Comparison of ENCODE assay signal across 8 cellular contexts in the genomic region with DNA sequence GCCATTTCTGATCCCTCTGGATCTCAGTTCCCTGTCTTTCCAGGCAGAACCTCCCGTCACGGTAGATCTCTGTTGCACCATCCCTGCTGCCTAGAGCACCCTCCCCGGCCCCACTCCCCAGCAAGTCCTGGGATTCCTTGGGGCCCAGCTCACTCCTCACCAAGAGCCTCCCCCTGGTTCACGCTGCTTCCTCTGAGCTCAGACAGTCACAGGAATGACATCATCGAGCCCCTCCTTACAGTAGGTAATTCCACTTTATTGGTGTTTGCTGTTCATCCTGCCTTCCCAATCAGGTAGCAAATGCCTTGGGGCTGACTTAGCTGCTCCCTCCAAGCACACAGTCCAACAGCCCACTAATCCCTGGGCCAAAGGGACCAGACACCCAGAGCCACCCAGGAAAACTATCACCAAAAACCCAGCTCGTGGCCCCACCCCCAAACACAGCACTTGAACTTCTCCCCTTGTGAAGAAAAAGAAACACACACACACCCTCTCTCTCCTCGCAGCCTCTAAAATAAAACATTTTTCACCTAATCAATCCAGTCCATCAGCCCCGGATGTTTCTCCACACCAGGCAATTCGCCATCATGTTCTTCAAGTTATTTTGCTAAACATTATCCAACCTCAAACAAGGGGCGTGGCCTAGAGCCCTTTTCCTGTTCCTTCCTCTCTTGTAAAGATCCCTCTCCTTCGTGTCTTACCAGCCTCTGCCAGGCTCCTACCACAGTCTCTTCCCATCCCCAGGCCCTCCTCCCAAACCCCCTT. TPM values are rescaled to one million over a fixed set of nuclear protein-coding genes. Genes with fewer than 3 reads are reported as not detected.
DNase-seq lines count a peak whose midpoint lies in the region; ATAC-seq and TF ChIP-seq lines count a peak whose summit lies in the region.

No MANE protein-coding gene starts in this region.

- no peak for ATAC-seq in HG03442 (IDR thresholded peaks at IDR 0.05; ENCODE audit: unreplicated experiment)
- no peak for ATAC-seq in HG02840 (IDR thresholded peaks at IDR 0.05; ENCODE audit: low FRiP score, unreplicated experiment)
- ATAC-seq in HG02798 (IDR thresholded peaks at IDR 0.05; ENCODE audit: poor library complexity, unreplicated experiment): no peak

- H4K20me1 ChIP-seq in OCI-LY1 (ENCODE audit: insufficient read depth, low read length): no peaks in the 10 kb centered on the region

- H3K9me3 ChIP-seq in OCI-LY1 (ENCODE audit: low read length): no peaks in the 10 kb centered on the region
- H3K9me3 ChIP-seq in parathyroid adenoma (ENCODE audit: control insufficient read depth, low read length): no peaks in the 10 kb centered on the region

- DNase-seq in Caki2 (ENCODE audit: low read depth): peak; percentile 59
- no peak for DNase-seq in epithelial cell of prostate (ENCODE audit: low read depth, low spot score)
- no peak for DNase-seq in dermis blood vessel endothelial cell

- H3K27ac ChIP-seq in OCI-LY1 (ENCODE audit: low read depth, low read length, poor library complexity, severe bottlenecking) (no peak overlapping the region), epithelial cell of prostate (peak overlapping the region; percentile 84), parathyroid adenoma (peak overlapping the region; percentile 16)

- H3K9ac ChIP-seq in OCI-LY1 (ENCODE audit: low read length): peak overlapping the region; percentile 19; the same call in 1 of the 2 replicates
- no peak overlapping the region for H3K9ac ChIP-seq in parathyroid adenoma

- H3K27me3 ChIP-seq in OCI-LY1 (ENCODE audit: insufficient read depth, low read length): no peaks in the 10 kb centered on the region
- no peaks in the 10 kb centered on the region for H3K27me3 ChIP-seq in parathyroid adenoma (ENCODE audit: control insufficient read depth, insufficient read depth, low read length)

- peaks cover 30% of the 10 kb centered on the region for H3K79me2 ChIP-seq in OCI-LY1 (ENCODE audit: insufficient read depth, low read length)
- peaks cover 66% of the 10 kb centered on the region for H3K79me2 ChIP-seq in parathyroid adenoma

- H3K9me2 ChIP-seq in OCI-LY1 (ENCODE audit: low read depth, low read length): no peaks in the 10 kb centered on the region

- H3K4me1 ChIP-seq in OCI-LY1 (ENCODE audit: insufficient read depth, low read length, severe bottlenecking) (peaks cover 30% of the 10 kb centered on the region), parathyroid adenoma (peaks cover 23% of the 10 kb centered on the region)

- TF ChIP-seq CTCF in OCI-LY1 (IDR thresholded peaks at IDR 0.05; ENCODE audit: low read length): no peak
- no peak for TF ChIP-seq CTCF in parathyroid adenoma (IDR thresholded peaks at IDR 0.05)

- H2AFZ ChIP-seq in OCI-LY1 (ENCODE audit: low read length) (no peak overlapping the region), parathyroid adenoma (no peak overlapping the region)

- H3K4me3 ChIP-seq in OCI-LY1 (ENCODE audit: low read depth, low read length, poor library complexity, severe bottlenecking): peak overlapping the region; percentile 91
- peak overlapping the region; percentile 95 for H3K4me3 ChIP-seq in parathyroid adenoma (ENCODE audit: low read depth, low read length)

- H3F3A ChIP-seq in OCI-LY1 (ENCODE audit: insufficient read depth, low read length): no peaks in the 10 kb centered on the region

- H3K4me2 ChIP-seq in OCI-LY1 (ENCODE audit: low read length): peak overlapping the region; percentile 95
- H3K4me2 ChIP-seq in parathyroid adenoma (ENCODE audit: low read length): peak overlapping the region; percentile 96

- H3K36me3 ChIP-seq in OCI-LY1 (ENCODE audit: insufficient read depth, low read length) (peaks cover 7% of the 10 kb centered on the region; the same call in 1 of the 2 replicates), parathyroid adenoma (ENCODE audit: control insufficient read depth, insufficient read depth, low read length) (no peaks in the 10 kb centered on the region)

- in situ Hi-C loops in Caki2 (cut with HindIII; ENCODE audit: low pct_unique_long_range_greater_than_20kb, low sequenced_read_pairs): no loop called here

RNA-seq across cellular contexts. Expression of a gene that starts 2.5 kb away (rescaled TPM):
- 48.5 and 100 TPM in 2 replicates for total RNA-seq in Caki2 (2014; rRNA removed; shearing (Covaris generic); ENCODE audit: low replicate concordance)
- total RNA-seq in dermis blood vessel endothelial cell: 80.3 and 99.1 TPM in 2 replicates

RNA-seq across cellular contexts. Expression of a gene that starts 28.3 kb away (rescaled TPM):
- 4.7 and 4.8 TPM in 2 replicates for total RNA-seq in Caki2 (2014; rRNA removed; shearing (Covaris generic); ENCODE audit: low replicate concordance)
- total RNA-seq in dermis blood vessel endothelial cell: 4.3 and 6.7 TPM in 2 replicates

RNA-seq across cellular contexts. Expression of a gene that starts 40.7 kb away (rescaled TPM):
- not detected in 2 replicates for total RNA-seq in Caki2 (2014; rRNA removed; shearing (Covaris generic); ENCODE audit: low replicate concordance)
- total RNA-seq in dermis blood vessel endothelial cell: 0.17 TPM in 1 of 2 replicates, not detected in the other
